Comparison of ENCODE assay signal across 10 cellular contexts in the genomic region with DNA sequence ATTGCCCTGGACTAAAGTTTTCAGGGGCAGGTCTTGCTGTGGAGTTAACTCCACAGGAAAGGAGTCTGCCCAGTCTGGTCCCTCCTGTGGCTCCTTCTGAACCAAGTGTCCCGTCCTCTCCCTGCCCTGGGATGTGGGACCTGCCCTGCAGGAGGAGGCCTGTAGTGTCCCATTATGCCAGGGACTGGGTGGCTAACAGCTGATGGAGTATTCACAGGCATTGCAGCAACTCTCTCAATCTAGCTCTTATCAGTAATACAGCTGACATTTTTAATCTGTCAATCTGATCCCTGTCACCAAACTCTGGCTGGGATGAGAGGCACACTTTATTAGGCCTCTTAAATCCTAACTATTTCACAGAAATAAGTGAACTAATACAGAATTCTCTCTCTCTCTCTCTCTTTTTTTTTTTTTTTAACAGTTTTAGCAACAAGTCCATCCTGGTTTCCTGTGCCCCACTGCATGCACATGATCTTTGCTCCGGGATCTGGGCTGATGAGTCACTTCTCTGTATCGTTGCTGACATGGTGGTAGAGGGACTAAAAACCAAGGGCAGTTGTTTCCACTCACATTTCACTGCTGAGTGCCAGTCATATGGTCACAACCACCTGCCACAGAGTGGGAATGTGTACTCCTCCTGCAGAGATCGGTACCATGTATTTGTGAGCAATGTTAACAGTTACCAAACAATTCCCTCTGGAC. TPM values are rescaled to one million over a fixed set of nuclear protein-coding genes. Genes with fewer than 3 reads are reported as not detected.
DNase-seq lines count a peak whose midpoint lies in the region; TF ChIP-seq lines count a peak whose summit lies in the region.
"Had no signal": no experiment of that assay in that cellular context is flagged by ENCODE, and none has a peak within 500 bp of the region (broad histone marks: within the 10 kb centered on the region; RNA-seq: fewer than 3 reads in every experiment).

No MANE protein-coding gene starts in this region.

- no peak overlapping the region for H3K4me3 ChIP-seq in AG10803 (ENCODE audit: low read length)
- H3K4me3 ChIP-seq in prostate gland, result no peak overlapping the region
- H3K4me3 ChIP-seq: body of pancreas had no signal

- no peak for TF ChIP-seq POLR2A in prostate gland (IDR thresholded peaks at IDR 0.05)

- intact Hi-C loops in prostate gland (cut with DNase I), result loop anchor here (5.0 to 10.0 kb wide), 2 partner anchors 69 to 166 kb away; no protein-coding TSS in a partner anchor

- H3K27me3 ChIP-seq in prostate gland (replicated peaks; ENCODE audit: insufficient read depth), result no peaks in the 10 kb centered on the region
- H3K27me3 ChIP-seq: body of pancreas had no signal

- no peaks in the 10 kb centered on the region for H3K9me3 ChIP-seq in prostate gland
- H3K9me3 ChIP-seq: body of pancreas had no signal

- H3K27ac ChIP-seq in prostate gland, result no peak overlapping the region
- H3K27ac ChIP-seq: body of pancreas had no signal

- no peak for TF ChIP-seq CTCF in AG10803 (conservative IDR thresholded peaks at IDR 0.05; ENCODE audit: low read length)
- TF ChIP-seq CTCF in prostate gland (IDR thresholded peaks at IDR 0.05), result no peak

- no peaks in the 10 kb centered on the region for H3K4me1 ChIP-seq in prostate gland (replicated peaks)

- WGBS in prostate gland, result 67% methylated on average over 4 of the region's 4 CpGs

- no peaks in the 10 kb centered on the region for H3K36me3 ChIP-seq in prostate gland

- DNase-seq in AG10803 (ENCODE audit: low read depth) (peak; percentile 72), LHCN-M2 (ENCODE audit: low read depth) (peak; percentile 98), astrocyte of the hippocampus (ENCODE audit: low read depth, low spot score) (peak; percentile 71), kidney tubule cell (ENCODE audit: low spot score) (peak; percentile 74), NCI-H1694 treated with DMSO at 0.1 percent for 48 hours (lab: John Stamatoyannopoulos, UW) (no peak), prostate gland (ENCODE audit: low spot score) (no peak), NCI-H128 (lab: John Stamatoyannopoulos, UW; ENCODE audit: unreplicated experiment) (no peak)
- DNase-seq in activated naive CD4-positive, alpha-beta T cell (lab: John Stamatoyannopoulos, UW), result no peak

RNA-seq across cellular contexts. Expression of a gene that starts 39.1 kb away (rescaled TPM):
- 0.17 and 0.71 TPM in 2 replicates for total RNA-seq in LHCN-M2 (2014; rRNA removed)
- polyA plus RNA-seq in LHCN-M2 (2012), result 0.15 TPM
- 1 to 10 TPM in 1 of 2 donors, not detected in 1; 7.5 TPM for total RNA-seq in prostate gland
- total RNA-seq: mononuclear cell had no signal

Comparison
In these comparisons a context has a peak if more than half of its experiments do, and no peak if none do; other contexts are left out.
1. DNase-seq: peak in AG10803 (single experiment), LHCN-M2 (single experiment), astrocyte of the hippocampus (single experiment) and kidney tubule cell (single experiment); none in NCI-H1694 treated with DMSO at 0.1 percent for 48 hours (single experiment), prostate gland (single experiment), activated naive CD4-positive, alpha-beta T cell (0 of 4) and NCI-H128 (single experiment).